Comparison of ENCODE assay signal across 1 cellular context in genomic region chr9:70258692-70259511, GRCh38.
TF ChIP-seq lines count a peak whose summit lies in the region.

TSS of gene SMC5 (plus strand) at chr9:70258978. CDS start at chr9:70259079, 101 bp downstream.

TF ChIP-seq in HepG2, 621 proteins besides CTCF, POLR2A, EP300 and RAD21 (continued from another document and continues in another):
- peak; percentile 48; the same call in 1 of the 2 replicates for TF ChIP-seq ZNF280D (CRISPR knock-in tag; IDR thresholded peaks at IDR 0.05)
- no peak for TF ChIP-seq CREB3 (CRISPR knock-in tag; IDR thresholded peaks at IDR 0.05)
- peak; percentile 25; the same call in 1 of the 2 replicates for TF ChIP-seq ZNF292 (CRISPR knock-in tag; IDR thresholded peaks at IDR 0.05; ENCODE audit: borderline replicate concordance, low read depth)
- no peak for TF ChIP-seq ZNF597 (CRISPR knock-in tag; IDR thresholded peaks at IDR 0.05)
- no peak for TF ChIP-seq THAP9 (CRISPR knock-in tag; IDR thresholded peaks at IDR 0.05; ENCODE audit: borderline replicate concordance)
- no peak for TF ChIP-seq EZH2 (conservative IDR thresholded peaks at IDR 0.05; ENCODE audit: low read depth, low read length)
- no peak for TF ChIP-seq LCORL (IDR thresholded peaks at IDR 0.05)
- no peak for TF ChIP-seq LCORL (CRISPR knock-in tag; IDR thresholded peaks at IDR 0.05)
- peak; percentile 83 for TF ChIP-seq ZNF276 (CRISPR knock-in tag; IDR thresholded peaks at IDR 0.05; ENCODE audit: low read depth)
- peak; percentile 54; the same call in 1 of the 2 replicates for TF ChIP-seq TEF (CRISPR knock-in tag; IDR thresholded peaks at IDR 0.05)
- TF ChIP-seq NR1H2 (CRISPR knock-in tag; IDR thresholded peaks at IDR 0.05; ENCODE audit: borderline replicate concordance, low read depth), result peak; percentile 32; the same call in 1 of the 2 replicates
- TF ChIP-seq ZNF143 (CRISPR knock-in tag; IDR thresholded peaks at IDR 0.05), result peak; percentile 53
- TF ChIP-seq ZBTB44 (CRISPR knock-in tag; IDR thresholded peaks at IDR 0.05), result peak; percentile 81; the same call in 1 of the 2 replicates
- TF ChIP-seq ZNF691 (CRISPR knock-in tag; IDR thresholded peaks at IDR 0.05; ENCODE audit: borderline replicate concordance, low read depth), result peak; percentile 84
- peak; percentile 41; the same call in 1 of the 2 replicates for TF ChIP-seq CBX5 (CRISPR knock-in tag; IDR thresholded peaks at IDR 0.05; ENCODE audit: borderline replicate concordance)
- TF ChIP-seq NCOA5 (CRISPR knock-in tag; IDR thresholded peaks at IDR 0.05), result no peak
- peak; percentile 42; the same call in 1 of the 2 replicates for TF ChIP-seq ZNF747 (CRISPR knock-in tag; IDR thresholded peaks at IDR 0.05; ENCODE audit: borderline replicate concordance)
- no peak for TF ChIP-seq STAT6 (CRISPR knock-in tag; IDR thresholded peaks at IDR 0.05; ENCODE audit: borderline replicate concordance)
- TF ChIP-seq U2AF1 (optimal IDR thresholded peaks at IDR 0.05; ENCODE audit: low read depth, low read length), result no peak
- TF ChIP-seq FLYWCH1 (CRISPR knock-in tag; IDR thresholded peaks at IDR 0.05), result no peak
- TF ChIP-seq HINFP (CRISPR knock-in tag; IDR thresholded peaks at IDR 0.05; ENCODE audit: low read depth), result peak; percentile 62; the same call in 1 of the 2 replicates
- TF ChIP-seq TBX2 (CRISPR knock-in tag; IDR thresholded peaks at IDR 0.05; ENCODE audit: borderline replicate concordance), result peak; percentile 78; the same call in 1 of the 2 replicates
- TF ChIP-seq HOXA3 (CRISPR knock-in tag; IDR thresholded peaks at IDR 0.05), result peak; percentile 90
- 0 out of 2 replicates have a peak, but pooled peaks have one; percentile 63 for TF ChIP-seq PAWR (CRISPR knock-in tag; IDR thresholded peaks at IDR 0.05; ENCODE audit: borderline replicate concordance)
- no peak for TF ChIP-seq NFE2 (CRISPR knock-in tag; IDR thresholded peaks at IDR 0.05)
- TF ChIP-seq ZNF280B (CRISPR knock-in tag; IDR thresholded peaks at IDR 0.05; ENCODE audit: borderline replicate concordance), result no peak; the same call in 1 of the 2 replicates
- TF ChIP-seq GMEB2 (CRISPR knock-in tag; IDR thresholded peaks at IDR 0.05; ENCODE audit: low read depth), result no peak
- TF ChIP-seq ZNF230 (CRISPR knock-in tag; IDR thresholded peaks at IDR 0.05), result peak; percentile 74
- no peak for TF ChIP-seq ZNF333 (CRISPR knock-in tag; IDR thresholded peaks at IDR 0.05; ENCODE audit: borderline replicate concordance)
- 0 out of 2 replicates have a peak, but pooled peaks have one; percentile 22 for TF ChIP-seq ZNF256 (CRISPR knock-in tag; conservative IDR thresholded peaks at IDR 0.05)
- 0 out of 2 replicates have a peak, but pooled peaks have one; percentile 49 for TF ChIP-seq ZNF678 (CRISPR knock-in tag; IDR thresholded peaks at IDR 0.05)
- no peak for TF ChIP-seq EHMT2 (IDR thresholded peaks at IDR 0.05; ENCODE audit: borderline replicate concordance, low read depth, low read length)
- no peak; the same call in 1 of the 2 replicates for TF ChIP-seq ZIK1 (CRISPR knock-in tag; IDR thresholded peaks at IDR 0.05; ENCODE audit: borderline replicate concordance, low read depth)
- peak; percentile 32; the same call in 1 of the 2 replicates for TF ChIP-seq ZSCAN25 (CRISPR knock-in tag; IDR thresholded peaks at IDR 0.05)
- no peak for TF ChIP-seq ZNF816 (CRISPR knock-in tag; IDR thresholded peaks at IDR 0.05; ENCODE audit: borderline replicate concordance)
